Comparison of ENCODE assay signal across 8 cellular contexts in genomic region chr20:33686008-33686983, GRCh38. TPM values are rescaled to one million over a fixed set of nuclear protein-coding genes. Genes with fewer than 3 reads are reported as not detected.
A peak's percentile ranks its signal among the peaks of the same experiment; 100 is the strongest.
DNase-seq lines count a peak whose midpoint lies in the region; ATAC-seq and TF ChIP-seq lines count a peak whose summit lies in the region.

TSS of gene E2F1 (minus strand) at chr20:33686385. CDS start at chr20:33686264, 121 bp downstream.

- 5 to 10% methylated on average over 24 to 25 of the region's 115 CpGs for WGBS in lower leg skin, 2 donors

- peak; percentile 89 for ATAC-seq in CD8-positive, alpha-beta T cell
- ATAC-seq in GM19463 (IDR thresholded peaks at IDR 0.05; ENCODE audit: unreplicated experiment): peak; percentile 87

- H3K36me3 ChIP-seq in CD8-positive, alpha-beta T cell (ENCODE audit: insufficient read depth, low read length): no peaks in the 10 kb centered on the region

- H3K27me3 ChIP-seq in CD8-positive, alpha-beta T cell (ENCODE audit: insufficient read depth, low read length): no peaks in the 10 kb centered on the region

- H3K4me1 ChIP-seq in CD8-positive, alpha-beta T cell (ENCODE audit: insufficient read depth, low read length): peaks cover 35% of the 10 kb centered on the region

- DNase-seq in CD8-positive, alpha-beta T cell: peak; percentile 87 to 97 (median 92)
- DNase-seq in HK-2 (ENCODE audit: unreplicated experiment): peak; percentile 99
- peak; percentile 82 for DNase-seq in NCI-H82 treated with DMSO at 0.1 percent for 48 hours (lab: John Stamatoyannopoulos, UW; ENCODE audit: unreplicated experiment)
- peak; percentile 97 for DNase-seq in activated CD4-positive, alpha-beta T cell treated with anti-CD3 and anti-CD28 coated beads, Interleukin-2, amount 50 U/mL, for 48 hours
- peak; percentile 69 to 95 for DNase-seq in dermis microvascular lymphatic vessel endothelial cell (ENCODE audit: low read depth in 2 of 2)
- peak; percentile 93 to 99 for DNase-seq in lower leg skin (ENCODE audit: low spot score in 2 of 2)
- peak; percentile 91 to 97 for DNase-seq in stimulated activated CD4-positive, alpha-beta T cell treated with anti-CD3 and anti-CD28 coated beads, Interleukin-4, amount 100 ng/mL, for 4 hours

- no peaks in the 10 kb centered on the region for H3K9me3 Mint-ChIP-seq in CD8-positive, alpha-beta T cell

- H3K4me1 Mint-ChIP-seq in CD8-positive, alpha-beta T cell (ENCODE audit: low read depth): peaks cover 37% of the 10 kb centered on the region

- intact Hi-C loops in CD8-positive, alpha-beta T cell (cut with DNase I, micrococcal nuclease): loop anchor here (1.0 to 5.0 kb wide), 6 partner anchors 12 to 426 kb away; partner anchors contain the start of genes PXMP4 (in 2 of the 2), CBFA2T2 (in 1 of the 2), EIF2S2 (in 1 of the 2) and NECAB3 (in 1 of the 2)
- intact Hi-C loops in lower leg skin (cut with DNase I; ENCODE audit: low total_unique reads): no loop called here

- TF ChIP-seq CTCF in CD8-positive, alpha-beta T cell (IDR thresholded peaks at IDR 0.05): no peak
- TF ChIP-seq CTCF in lower leg skin (IDR thresholded peaks at IDR 0.05): no peak

- H3K4me3 ChIP-seq in CD8-positive, alpha-beta T cell (ENCODE audit: low read depth, low read length): peak within 1 kb of the TSS; percentile 39
- H3K4me3 ChIP-seq in lower leg skin (ENCODE audit: low read depth, poor library complexity, severe bottlenecking): no peak within 1 kb of the TSS

- H3K9me3 ChIP-seq in CD8-positive, alpha-beta T cell (ENCODE audit: low read length): no peaks in the 10 kb centered on the region

- peak within 1 kb of the TSS; percentile 79 for H3K27ac Mint-ChIP-seq in CD8-positive, alpha-beta T cell

- CTCF ChIA-PET in CD8-positive, alpha-beta T cell (lab: Charles Lee): interaction anchor here (5.2 to 7.1 kb wide), 2 partner anchors 17 to 19 kb away, joined by 19 to 57 read pairs; partner anchors contain the start of gene ACTL10

- H3K4me3 Mint-ChIP-seq in CD8-positive, alpha-beta T cell: peak within 1 kb of the TSS; percentile 81

- POLR2A ChIA-PET in CD8-positive, alpha-beta T cell (lab: Charles Lee): interaction anchor here (0.8 to 1.8 kb wide), 5 partner anchors 18 to 46 kb away, joined by 3 to 7 read pairs (median 5); partner anchors contain the start of genes ACTL10, PXMP4 and ZNF341

- H3K27me3 Mint-ChIP-seq in CD8-positive, alpha-beta T cell (ENCODE audit: low read depth): no peaks in the 10 kb centered on the region

- H3K36me3 Mint-ChIP-seq in CD8-positive, alpha-beta T cell: no peaks in the 10 kb centered on the region

- no peak for TF ChIP-seq POLR2A in lower leg skin (IDR thresholded peaks at IDR 0.05)

- peak within 1 kb of the TSS; percentile 15 for H3K27ac ChIP-seq in CD8-positive, alpha-beta T cell (ENCODE audit: low read depth, low read length)

RNA-seq across cellular contexts. Expression of gene E2F1, which starts in this region (rescaled TPM):
- total RNA-seq in CD8-positive, alpha-beta T cell: 1 to 10 TPM; 1.2 to 1.3 TPM
- 6.3 and 7.6 TPM in 2 replicates for total RNA-seq in dermis microvascular lymphatic vessel endothelial cell
- total RNA-seq in lower leg skin: 1 to 10 TPM; 1.4 to 6.3 (median 5.7) TPM
